In the genomic region with DNA sequence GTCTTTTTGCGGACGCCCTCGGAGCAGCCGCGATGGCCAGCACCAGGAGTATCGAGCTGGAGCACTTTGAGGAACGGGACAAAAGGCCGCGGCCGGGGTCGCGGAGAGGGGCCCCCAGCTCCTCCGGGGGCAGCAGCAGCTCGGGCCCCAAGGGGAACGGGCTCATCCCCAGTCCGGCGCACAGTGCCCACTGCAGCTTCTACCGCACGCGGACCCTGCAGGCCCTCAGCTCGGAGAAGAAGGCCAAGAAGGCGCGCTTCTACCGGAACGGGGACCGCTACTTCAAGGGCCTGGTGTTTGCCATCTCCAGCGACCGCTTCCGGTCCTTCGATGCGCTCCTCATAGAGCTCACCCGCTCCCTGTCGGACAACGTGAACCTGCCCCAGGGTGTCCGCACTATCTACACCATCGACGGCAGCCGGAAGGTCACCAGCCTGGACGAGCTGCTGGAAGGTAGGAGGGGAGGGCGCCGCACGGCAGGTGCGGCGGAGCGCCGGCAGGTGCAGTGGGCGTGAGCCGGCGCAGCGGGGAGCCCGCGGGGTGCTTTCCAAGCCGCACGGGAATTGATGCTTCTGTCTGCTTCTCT, we compare ENCODE assay signal across 2 cellular contexts.
A peak's percentile ranks its signal among the peaks of the same experiment; 100 is the strongest.
TF ChIP-seq lines count a peak whose summit lies in the region.

No MANE protein-coding gene starts in this region.

TF ChIP-seq in HEK293, 187 proteins besides CTCF, POLR2A, EP300 and RAD21 (continued from another document and continues in another):
- TF ChIP-seq, protein P1, sequence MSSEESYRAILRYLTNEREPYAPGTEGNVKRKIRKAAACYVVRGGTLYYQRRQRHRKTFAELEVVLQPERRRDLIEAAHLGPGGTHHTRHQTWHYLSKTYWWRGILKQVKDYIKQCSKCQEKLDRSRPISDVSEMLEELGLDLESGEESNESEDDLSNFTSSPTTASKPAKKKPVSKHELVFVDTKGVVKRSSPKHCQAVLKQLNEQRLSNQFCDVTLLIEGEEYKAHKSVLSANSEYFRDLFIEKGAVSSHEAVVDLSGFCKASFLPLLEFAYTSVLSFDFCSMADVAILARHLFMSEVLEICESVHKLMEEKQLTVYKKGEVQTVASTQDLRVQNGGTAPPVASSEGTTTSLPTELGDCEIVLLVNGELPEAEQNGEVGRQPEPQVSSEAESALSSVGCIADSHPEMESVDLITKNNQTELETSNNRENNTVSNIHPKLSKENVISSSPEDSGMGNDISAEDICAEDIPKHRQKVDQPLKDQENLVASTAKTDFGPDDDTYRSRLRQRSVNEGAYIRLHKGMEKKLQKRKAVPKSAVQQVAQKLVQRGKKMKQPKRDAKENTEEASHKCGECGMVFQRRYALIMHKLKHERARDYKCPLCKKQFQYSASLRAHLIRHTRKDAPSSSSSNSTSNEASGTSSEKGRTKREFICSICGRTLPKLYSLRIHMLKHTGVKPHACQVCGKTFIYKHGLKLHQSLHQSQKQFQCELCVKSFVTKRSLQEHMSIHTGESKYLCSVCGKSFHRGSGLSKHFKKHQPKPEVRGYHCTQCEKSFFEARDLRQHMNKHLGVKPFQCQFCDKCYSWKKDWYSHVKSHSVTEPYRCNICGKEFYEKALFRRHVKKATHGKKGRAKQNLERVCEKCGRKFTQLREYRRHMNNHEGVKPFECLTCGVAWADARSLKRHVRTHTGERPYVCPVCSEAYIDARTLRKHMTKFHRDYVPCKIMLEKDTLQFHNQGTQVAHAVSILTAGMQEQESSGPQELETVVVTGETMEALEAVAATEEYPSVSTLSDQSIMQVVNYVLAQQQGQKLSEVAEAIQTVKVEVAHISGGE (tag by site-specific recombination; conservative IDR thresholded peaks at IDR 0.05; ENCODE audit: low read depth), result peak; percentile 90
- TF ChIP-seq ZBTB8A (tag by site-specific recombination; IDR thresholded peaks at IDR 0.05), result peak; percentile 28; the same call in 1 of the 2 replicates
- TF ChIP-seq EGR2 (tag by site-specific recombination; IDR thresholded peaks at IDR 0.05; ENCODE audit: low read depth), result no peak
- TF ChIP-seq ZNF639 (tag by site-specific recombination; IDR thresholded peaks at IDR 0.05), result no peak
- TF ChIP-seq ZNF433 (tag by site-specific recombination; IDR thresholded peaks at IDR 0.05; ENCODE audit: low read depth), result no peak
- TF ChIP-seq ZBTB20 (tag by site-specific recombination; IDR thresholded peaks at IDR 0.05), result peak; percentile 61; the same call in 1 of the 2 replicates
- TF ChIP-seq ZFP37 (tag by site-specific recombination; IDR thresholded peaks at IDR 0.05), result no peak
- TF ChIP-seq REPIN1 (tag by site-specific recombination; IDR thresholded peaks at IDR 0.05; ENCODE audit: low read depth), result no peak
- no peak for TF ChIP-seq ZSCAN5A (tag by site-specific recombination; IDR thresholded peaks at IDR 0.05)
- no peak for TF ChIP-seq ZNF157 (tag by site-specific recombination; IDR thresholded peaks at IDR 0.05)
- no peak for TF ChIP-seq ZNF785 (tag by site-specific recombination; IDR thresholded peaks at IDR 0.05)

TF ChIP-seq in GM12878, 131 proteins besides CTCF, POLR2A, EP300 and RAD21 (continued from another document):
- TF ChIP-seq, protein P2, sequence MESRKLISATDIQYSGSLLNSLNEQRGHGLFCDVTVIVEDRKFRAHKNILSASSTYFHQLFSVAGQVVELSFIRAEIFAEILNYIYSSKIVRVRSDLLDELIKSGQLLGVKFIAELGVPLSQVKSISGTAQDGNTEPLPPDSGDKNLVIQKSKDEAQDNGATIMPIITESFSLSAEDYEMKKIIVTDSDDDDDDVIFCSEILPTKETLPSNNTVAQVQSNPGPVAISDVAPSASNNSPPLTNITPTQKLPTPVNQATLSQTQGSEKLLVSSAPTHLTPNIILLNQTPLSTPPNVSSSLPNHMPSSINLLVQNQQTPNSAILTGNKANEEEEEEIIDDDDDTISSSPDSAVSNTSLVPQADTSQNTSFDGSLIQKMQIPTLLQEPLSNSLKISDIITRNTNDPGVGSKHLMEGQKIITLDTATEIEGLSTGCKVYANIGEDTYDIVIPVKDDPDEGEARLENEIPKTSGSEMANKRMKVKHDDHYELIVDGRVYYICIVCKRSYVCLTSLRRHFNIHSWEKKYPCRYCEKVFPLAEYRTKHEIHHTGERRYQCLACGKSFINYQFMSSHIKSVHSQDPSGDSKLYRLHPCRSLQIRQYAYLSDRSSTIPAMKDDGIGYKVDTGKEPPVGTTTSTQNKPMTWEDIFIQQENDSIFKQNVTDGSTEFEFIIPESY (IDR thresholded peaks at IDR 0.05), result no peak
- TF ChIP-seq, protein P3, sequence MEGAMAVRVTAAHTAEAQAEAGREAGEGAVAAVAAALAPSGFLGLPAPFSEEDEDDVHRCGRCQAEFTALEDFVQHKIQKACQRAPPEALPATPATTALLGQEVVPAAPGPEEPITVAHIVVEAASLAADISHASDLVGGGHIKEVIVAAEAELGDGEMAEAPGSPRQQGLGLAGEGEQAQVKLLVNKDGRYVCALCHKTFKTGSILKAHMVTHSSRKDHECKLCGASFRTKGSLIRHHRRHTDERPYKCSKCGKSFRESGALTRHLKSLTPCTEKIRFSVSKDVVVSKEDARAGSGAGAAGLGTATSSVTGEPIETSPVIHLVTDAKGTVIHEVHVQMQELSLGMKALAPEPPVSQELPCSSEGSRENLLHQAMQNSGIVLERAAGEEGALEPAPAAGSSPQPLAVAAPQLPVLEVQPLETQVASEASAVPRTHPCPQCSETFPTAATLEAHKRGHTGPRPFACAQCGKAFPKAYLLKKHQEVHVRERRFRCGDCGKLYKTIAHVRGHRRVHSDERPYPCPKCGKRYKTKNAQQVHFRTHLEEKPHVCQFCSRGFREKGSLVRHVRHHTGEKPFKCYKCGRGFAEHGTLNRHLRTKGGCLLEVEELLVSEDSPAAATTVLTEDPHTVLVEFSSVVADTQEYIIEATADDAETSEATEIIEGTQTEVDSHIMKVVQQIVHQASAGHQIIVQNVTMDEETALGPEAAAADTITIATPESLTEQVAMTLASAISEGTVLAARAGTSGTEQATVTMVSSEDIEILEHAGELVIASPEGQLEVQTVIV (IDR thresholded peaks at IDR 0.05; ENCODE audit: borderline replicate concordance, partially characterized antibody), result no peak
- TF ChIP-seq EGR1 (IDR thresholded peaks at IDR 0.05; ENCODE audit: borderline replicate concordance in 1 of 2, low read depth in 2 of 2, low read length in 2 of 2) (no peak), NR2C2 (IDR thresholded peaks at IDR 0.05; ENCODE audit: borderline replicate concordance, control insufficient read depth, insufficient read length, low read depth) (no peak), BRCA1 (IDR thresholded peaks at IDR 0.05; ENCODE audit: low read depth, low read length) (no peak), POU2F2 (IDR thresholded peaks at IDR 0.05; ENCODE audit: borderline replicate concordance, low read depth, low read length) (no peak), ZNF207 (IDR thresholded peaks at IDR 0.05; ENCODE audit: borderline replicate concordance) (no peak), IKZF1 (conservative IDR thresholded peaks at IDR 0.05) (no peak), CBX5 (IDR thresholded peaks at IDR 0.05; ENCODE audit: low read depth) (no peak)
- TF ChIP-seq, protein P4, sequence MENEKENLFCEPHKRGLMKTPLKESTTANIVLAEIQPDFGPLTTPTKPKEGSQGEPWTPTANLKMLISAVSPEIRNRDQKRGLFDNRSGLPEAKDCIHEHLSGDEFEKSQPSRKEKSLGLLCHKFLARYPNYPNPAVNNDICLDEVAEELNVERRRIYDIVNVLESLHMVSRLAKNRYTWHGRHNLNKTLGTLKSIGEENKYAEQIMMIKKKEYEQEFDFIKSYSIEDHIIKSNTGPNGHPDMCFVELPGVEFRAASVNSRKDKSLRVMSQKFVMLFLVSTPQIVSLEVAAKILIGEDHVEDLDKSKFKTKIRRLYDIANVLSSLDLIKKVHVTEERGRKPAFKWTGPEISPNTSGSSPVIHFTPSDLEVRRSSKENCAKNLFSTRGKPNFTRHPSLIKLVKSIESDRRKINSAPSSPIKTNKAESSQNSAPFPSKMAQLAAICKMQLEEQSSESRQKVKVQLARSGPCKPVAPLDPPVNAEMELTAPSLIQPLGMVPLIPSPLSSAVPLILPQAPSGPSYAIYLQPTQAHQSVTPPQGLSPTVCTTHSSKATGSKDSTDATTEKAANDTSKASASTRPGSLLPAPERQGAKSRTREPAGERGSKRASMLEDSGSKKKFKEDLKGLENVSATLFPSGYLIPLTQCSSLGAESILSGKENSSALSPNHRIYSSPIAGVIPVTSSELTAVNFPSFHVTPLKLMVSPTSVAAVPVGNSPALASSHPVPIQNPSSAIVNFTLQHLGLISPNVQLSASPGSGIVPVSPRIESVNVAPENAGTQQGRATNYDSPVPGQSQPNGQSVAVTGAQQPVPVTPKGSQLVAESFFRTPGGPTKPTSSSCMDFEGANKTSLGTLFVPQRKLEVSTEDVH (IDR thresholded peaks at IDR 0.05; ENCODE audit: low read depth, partially characterized antibody), result no peak
- TF ChIP-seq, protein P5, sequence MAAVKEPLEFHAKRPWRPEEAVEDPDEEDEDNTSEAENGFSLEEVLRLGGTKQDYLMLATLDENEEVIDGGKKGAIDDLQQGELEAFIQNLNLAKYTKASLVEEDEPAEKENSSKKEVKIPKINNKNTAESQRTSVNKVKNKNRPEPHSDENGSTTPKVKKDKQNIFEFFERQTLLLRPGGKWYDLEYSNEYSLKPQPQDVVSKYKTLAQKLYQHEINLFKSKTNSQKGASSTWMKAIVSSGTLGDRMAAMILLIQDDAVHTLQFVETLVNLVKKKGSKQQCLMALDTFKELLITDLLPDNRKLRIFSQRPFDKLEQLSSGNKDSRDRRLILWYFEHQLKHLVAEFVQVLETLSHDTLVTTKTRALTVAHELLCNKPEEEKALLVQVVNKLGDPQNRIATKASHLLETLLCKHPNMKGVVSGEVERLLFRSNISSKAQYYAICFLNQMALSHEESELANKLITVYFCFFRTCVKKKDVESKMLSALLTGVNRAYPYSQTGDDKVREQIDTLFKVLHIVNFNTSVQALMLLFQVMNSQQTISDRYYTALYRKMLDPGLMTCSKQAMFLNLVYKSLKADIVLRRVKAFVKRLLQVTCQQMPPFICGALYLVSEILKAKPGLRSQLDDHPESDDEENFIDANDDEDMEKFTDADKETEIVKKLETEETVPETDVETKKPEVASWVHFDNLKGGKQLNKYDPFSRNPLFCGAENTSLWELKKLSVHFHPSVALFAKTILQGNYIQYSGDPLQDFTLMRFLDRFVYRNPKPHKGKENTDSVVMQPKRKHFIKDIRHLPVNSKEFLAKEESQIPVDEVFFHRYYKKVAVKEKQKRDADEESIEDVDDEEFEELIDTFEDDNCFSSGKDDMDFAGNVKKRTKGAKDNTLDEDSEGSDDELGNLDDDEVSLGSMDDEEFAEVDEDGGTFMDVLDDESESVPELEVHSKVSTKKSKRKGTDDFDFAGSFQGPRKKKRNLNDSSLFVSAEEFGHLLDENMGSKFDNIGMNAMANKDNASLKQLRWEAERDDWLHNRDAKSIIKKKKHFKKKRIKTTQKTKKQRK (IDR thresholded peaks at IDR 0.05; ENCODE audit: low read depth, low read length), result no peak
